Comparison of ENCODE assay signal across 1 cellular context in the genomic region with DNA sequence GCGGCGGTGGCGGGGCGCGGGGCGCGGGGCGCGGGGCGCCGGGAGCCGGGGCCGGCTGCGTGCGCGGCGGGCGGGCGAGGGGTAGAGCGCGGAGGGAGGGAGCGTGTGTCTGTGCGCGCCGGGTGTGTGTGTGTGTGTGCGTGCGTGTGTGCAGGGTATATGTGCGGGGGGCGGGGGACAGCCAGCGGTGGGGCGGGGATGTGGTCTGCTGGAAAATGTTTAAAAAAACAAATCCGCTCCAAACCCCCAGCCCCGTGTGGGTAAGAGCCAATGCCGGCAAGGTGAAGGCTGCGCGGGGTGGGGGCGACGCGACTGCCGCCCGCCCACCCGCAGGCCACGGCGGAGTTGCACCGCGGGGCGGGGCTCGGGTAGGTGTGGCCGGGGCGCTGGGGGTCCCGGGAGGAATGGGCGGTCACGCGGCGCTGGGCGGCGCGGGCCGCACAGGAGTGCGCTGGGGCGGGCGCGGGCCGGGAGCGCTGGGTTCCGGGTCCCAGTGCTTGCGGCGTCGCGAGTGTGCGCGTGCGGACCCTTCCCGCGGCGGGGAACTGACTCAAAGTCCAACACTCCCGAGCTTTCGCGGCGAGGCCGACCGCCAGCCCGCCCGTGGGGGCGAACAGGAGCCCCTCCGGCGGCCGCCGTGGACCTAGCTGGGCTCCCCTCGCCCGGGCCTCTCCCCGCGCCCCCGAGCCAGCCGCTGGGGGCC.
TF ChIP-seq lines count a peak whose summit lies in the region.

A gene (minus strand): TSS at position 132 of the 703 bp plus-strand sequence. CDS start 167 bp downstream, outside the sequence.

TF ChIP-seq in H1, 55 proteins besides CTCF, POLR2A, EP300 and RAD21 (continued from another document):
- TF ChIP-seq POLR2AphosphoS5 (IDR thresholded peaks at IDR 0.05; ENCODE audit: low read depth, low read length) (no peak), CHD1 (IDR thresholded peaks at IDR 0.05; ENCODE audit: low read depth, low read length) (no peak), YY1 (IDR thresholded peaks at IDR 0.05; ENCODE audit: low read depth, low read length) (no peak), SUZ12 (IDR thresholded peaks at IDR 0.05; ENCODE audit: low read length) (peak; percentile 63; the same call in 1 of the 2 replicates), SP4 (IDR thresholded peaks at IDR 0.05; ENCODE audit: low read length) (no peak), TCF12 (IDR thresholded peaks at IDR 0.05; ENCODE audit: low read depth, low read length) (no peak), BRCA1 (IDR thresholded peaks at IDR 0.05; ENCODE audit: low read depth, low read length) (no peak), RFX5 (IDR thresholded peaks at IDR 0.05; ENCODE audit: borderline replicate concordance, low read depth, low read length) (no peak), EGR1 (IDR thresholded peaks at IDR 0.05; ENCODE audit: borderline replicate concordance, low read depth, low read length) (no peak), FOSL1 (IDR thresholded peaks at IDR 0.05; ENCODE audit: insufficient read depth, low read depth, low read length) (no peak), RXRA (IDR thresholded peaks at IDR 0.05; ENCODE audit: insufficient read depth, low read depth, low read length) (no peak), CBX5 (IDR thresholded peaks at IDR 0.05; ENCODE audit: low read depth, low read length) (no peak)
- TF ChIP-seq, protein P1, sequence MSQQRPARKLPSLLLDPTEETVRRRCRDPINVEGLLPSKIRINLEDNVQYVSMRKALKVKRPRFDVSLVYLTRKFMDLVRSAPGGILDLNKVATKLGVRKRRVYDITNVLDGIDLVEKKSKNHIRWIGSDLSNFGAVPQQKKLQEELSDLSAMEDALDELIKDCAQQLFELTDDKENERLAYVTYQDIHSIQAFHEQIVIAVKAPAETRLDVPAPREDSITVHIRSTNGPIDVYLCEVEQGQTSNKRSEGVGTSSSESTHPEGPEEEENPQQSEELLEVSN (IDR thresholded peaks at IDR 0.05), result no peak
- TF ChIP-seq, protein P2, sequence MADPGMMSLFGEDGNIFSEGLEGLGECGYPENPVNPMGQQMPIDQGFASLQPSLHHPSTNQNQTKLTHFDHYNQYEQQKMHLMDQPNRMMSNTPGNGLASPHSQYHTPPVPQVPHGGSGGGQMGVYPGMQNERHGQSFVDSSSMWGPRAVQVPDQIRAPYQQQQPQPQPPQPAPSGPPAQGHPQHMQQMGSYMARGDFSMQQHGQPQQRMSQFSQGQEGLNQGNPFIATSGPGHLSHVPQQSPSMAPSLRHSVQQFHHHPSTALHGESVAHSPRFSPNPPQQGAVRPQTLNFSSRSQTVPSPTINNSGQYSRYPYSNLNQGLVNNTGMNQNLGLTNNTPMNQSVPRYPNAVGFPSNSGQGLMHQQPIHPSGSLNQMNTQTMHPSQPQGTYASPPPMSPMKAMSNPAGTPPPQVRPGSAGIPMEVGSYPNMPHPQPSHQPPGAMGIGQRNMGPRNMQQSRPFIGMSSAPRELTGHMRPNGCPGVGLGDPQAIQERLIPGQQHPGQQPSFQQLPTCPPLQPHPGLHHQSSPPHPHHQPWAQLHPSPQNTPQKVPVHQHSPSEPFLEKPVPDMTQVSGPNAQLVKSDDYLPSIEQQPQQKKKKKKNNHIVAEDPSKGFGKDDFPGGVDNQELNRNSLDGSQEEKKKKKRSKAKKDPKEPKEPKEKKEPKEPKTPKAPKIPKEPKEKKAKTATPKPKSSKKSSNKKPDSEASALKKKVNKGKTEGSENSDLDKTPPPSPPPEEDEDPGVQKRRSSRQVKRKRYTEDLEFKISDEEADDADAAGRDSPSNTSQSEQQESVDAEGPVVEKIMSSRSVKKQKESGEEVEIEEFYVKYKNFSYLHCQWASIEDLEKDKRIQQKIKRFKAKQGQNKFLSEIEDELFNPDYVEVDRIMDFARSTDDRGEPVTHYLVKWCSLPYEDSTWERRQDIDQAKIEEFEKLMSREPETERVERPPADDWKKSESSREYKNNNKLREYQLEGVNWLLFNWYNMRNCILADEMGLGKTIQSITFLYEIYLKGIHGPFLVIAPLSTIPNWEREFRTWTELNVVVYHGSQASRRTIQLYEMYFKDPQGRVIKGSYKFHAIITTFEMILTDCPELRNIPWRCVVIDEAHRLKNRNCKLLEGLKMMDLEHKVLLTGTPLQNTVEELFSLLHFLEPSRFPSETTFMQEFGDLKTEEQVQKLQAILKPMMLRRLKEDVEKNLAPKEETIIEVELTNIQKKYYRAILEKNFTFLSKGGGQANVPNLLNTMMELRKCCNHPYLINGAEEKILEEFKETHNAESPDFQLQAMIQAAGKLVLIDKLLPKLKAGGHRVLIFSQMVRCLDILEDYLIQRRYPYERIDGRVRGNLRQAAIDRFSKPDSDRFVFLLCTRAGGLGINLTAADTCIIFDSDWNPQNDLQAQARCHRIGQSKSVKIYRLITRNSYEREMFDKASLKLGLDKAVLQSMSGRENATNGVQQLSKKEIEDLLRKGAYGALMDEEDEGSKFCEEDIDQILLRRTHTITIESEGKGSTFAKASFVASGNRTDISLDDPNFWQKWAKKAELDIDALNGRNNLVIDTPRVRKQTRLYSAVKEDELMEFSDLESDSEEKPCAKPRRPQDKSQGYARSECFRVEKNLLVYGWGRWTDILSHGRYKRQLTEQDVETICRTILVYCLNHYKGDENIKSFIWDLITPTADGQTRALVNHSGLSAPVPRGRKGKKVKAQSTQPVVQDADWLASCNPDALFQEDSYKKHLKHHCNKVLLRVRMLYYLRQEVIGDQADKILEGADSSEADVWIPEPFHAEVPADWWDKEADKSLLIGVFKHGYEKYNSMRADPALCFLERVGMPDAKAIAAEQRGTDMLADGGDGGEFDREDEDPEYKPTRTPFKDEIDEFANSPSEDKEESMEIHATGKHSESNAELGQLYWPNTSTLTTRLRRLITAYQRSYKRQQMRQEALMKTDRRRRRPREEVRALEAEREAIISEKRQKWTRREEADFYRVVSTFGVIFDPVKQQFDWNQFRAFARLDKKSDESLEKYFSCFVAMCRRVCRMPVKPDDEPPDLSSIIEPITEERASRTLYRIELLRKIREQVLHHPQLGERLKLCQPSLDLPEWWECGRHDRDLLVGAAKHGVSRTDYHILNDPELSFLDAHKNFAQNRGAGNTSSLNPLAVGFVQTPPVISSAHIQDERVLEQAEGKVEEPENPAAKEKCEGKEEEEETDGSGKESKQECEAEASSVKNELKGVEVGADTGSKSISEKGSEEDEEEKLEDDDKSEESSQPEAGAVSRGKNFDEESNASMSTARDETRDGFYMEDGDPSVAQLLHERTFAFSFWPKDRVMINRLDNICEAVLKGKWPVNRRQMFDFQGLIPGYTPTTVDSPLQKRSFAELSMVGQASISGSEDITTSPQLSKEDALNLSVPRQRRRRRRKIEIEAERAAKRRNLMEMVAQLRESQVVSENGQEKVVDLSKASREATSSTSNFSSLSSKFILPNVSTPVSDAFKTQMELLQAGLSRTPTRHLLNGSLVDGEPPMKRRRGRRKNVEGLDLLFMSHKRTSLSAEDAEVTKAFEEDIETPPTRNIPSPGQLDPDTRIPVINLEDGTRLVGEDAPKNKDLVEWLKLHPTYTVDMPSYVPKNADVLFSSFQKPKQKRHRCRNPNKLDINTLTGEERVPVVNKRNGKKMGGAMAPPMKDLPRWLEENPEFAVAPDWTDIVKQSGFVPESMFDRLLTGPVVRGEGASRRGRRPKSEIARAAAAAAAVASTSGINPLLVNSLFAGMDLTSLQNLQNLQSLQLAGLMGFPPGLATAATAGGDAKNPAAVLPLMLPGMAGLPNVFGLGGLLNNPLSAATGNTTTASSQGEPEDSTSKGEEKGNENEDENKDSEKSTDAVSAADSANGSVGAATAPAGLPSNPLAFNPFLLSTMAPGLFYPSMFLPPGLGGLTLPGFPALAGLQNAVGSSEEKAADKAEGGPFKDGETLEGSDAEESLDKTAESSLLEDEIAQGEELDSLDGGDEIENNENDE (IDR thresholded peaks at IDR 0.05; ENCODE audit: insufficient replicate concordance, low read length), result no peak
TF ChIP-seq in H1: peak in this region for 4.
